Comparison of ENCODE assay signal across 14 cellular contexts in genomic region chr1:78143673-78144072, GRCh38.
DNase-seq lines count a peak whose midpoint lies in the region; ATAC-seq, FAIRE-seq and TF ChIP-seq lines count a peak whose summit lies in the region.
"Had no signal": no experiment of that assay in that cellular context is flagged by ENCODE, and none has a peak within 500 bp of the region (broad histone marks: within the 10 kb centered on the region; RNA-seq: fewer than 3 reads in every experiment).

No MANE protein-coding gene starts in this region.

- H3K4me3 ChIP-seq in lung = no peak overlapping the region
- H3K4me3 ChIP-seq: thyroid gland had no signal

- FAIRE-seq in HTR-8/SVneo (lab: Jason Lieb, UNC) = no peak

- no peaks in the 10 kb centered on the region for H3K27me3 ChIP-seq in lung (ENCODE audit: control insufficient read depth, insufficient read depth)
- H3K27me3 ChIP-seq: thyroid gland had no signal

- no peak overlapping the region for H3K27ac ChIP-seq in lung (ENCODE audit: low read depth in 1 of 2, low read length in 1 of 2)
- H3K27ac ChIP-seq: HL-60, thyroid gland had no signal

- H3K9me3 ChIP-seq in lung (ENCODE audit: control insufficient read depth in 2 of 2, insufficient read depth in 1 of 2, low read length in 1 of 2) = no peaks in the 10 kb centered on the region
- H3K9me3 ChIP-seq: thyroid gland had no signal

- H3K4me1 Mint-ChIP-seq in Calu3 (ENCODE audit: low read depth, unreplicated experiment) = peaks cover 20% of the 10 kb centered on the region
- H3K4me1 Mint-ChIP-seq in activated CD4-positive, alpha-beta memory T cell treated with anti-CD3 and anti-CD28 coated beads, Interleukin-2, amount 10 ng/mL, durations not matched to agents 7 days and 5 days = peaks cover 19% of the 10 kb centered on the region

- H3K4me3 Mint-ChIP-seq in Calu3 (ENCODE audit: low read depth, unreplicated experiment) = peak overlapping the region; percentile 70
- peak overlapping the region; percentile 71 for H3K4me3 Mint-ChIP-seq in activated CD4-positive, alpha-beta memory T cell treated with anti-CD3 and anti-CD28 coated beads, Interleukin-2, amount 10 ng/mL, durations not matched to agents 7 days and 5 days

- no peaks in the 10 kb centered on the region for H3K36me3 Mint-ChIP-seq in Calu3 (ENCODE audit: insufficient read depth, unreplicated experiment)
- H3K36me3 Mint-ChIP-seq in activated CD4-positive, alpha-beta memory T cell treated with anti-CD3 and anti-CD28 coated beads, Interleukin-2, amount 10 ng/mL, durations not matched to agents 7 days and 5 days (ENCODE audit: low read depth) = no peaks in the 10 kb centered on the region

- POLR2A ChIA-PET in activated CD4-positive, alpha-beta memory T cell treated with anti-CD3 and anti-CD28 coated beads, Interleukin-2, amount 10 ng/mL, durations not matched to agents 7 days and 5 days (lab: Charles Lee) = interaction anchor here (1.1 to 1.5 kb wide), 2 partner anchors 139 to 476 kb away, joined by 3 to 5 read pairs; partner anchors contain the start of genes DNAJB4 and IFI44L

- WGBS in lung, 2 donors = 71 to 88% methylated on average over 2 of the region's 2 CpGs

- H3K27me3 Mint-ChIP-seq in Calu3 (ENCODE audit: unreplicated experiment) = no peaks in the 10 kb centered on the region
- H3K27me3 Mint-ChIP-seq in activated CD4-positive, alpha-beta memory T cell treated with anti-CD3 and anti-CD28 coated beads, Interleukin-2, amount 10 ng/mL, durations not matched to agents 7 days and 5 days = peaks cover 13% of the 10 kb centered on the region
- H3K27me3 Mint-ChIP-seq: dendritic cell treated with granulocyte-macrophage colony-stimulating factor and Interleukin-4, amounts not matched to agents 40 ng/mL and 50 ng/mL, for 4 days had no signal

- TF ChIP-seq CTCF in Calu3 (IDR thresholded peaks at IDR 0.05; ENCODE audit: unreplicated experiment) (no peak), lung (IDR thresholded peaks at IDR 0.05; ENCODE audit: control extremely low read depth, extremely low read depth) (no peak)

- ATAC-seq in GM21528 (IDR thresholded peaks at IDR 0.05; ENCODE audit: low FRiP score, unreplicated experiment) (peak; percentile 7), lung (ENCODE audit: insufficient read depth, low FRiP score) (peak; percentile 36)

- H3K4me1 ChIP-seq in lung (ENCODE audit: control insufficient read depth in 2 of 2, insufficient read depth in 2 of 2, low read length in 2 of 2) = no peaks in the 10 kb centered on the region
- H3K4me1 ChIP-seq: thyroid gland had no signal

- DNase-seq in Calu3 = no peak
- DNase-seq in activated CD4-positive, alpha-beta memory T cell treated with anti-CD3 and anti-CD28 coated beads, Interleukin-2, amount 10 ng/mL, durations not matched to agents 7 days and 5 days = no peak
- DNase-seq in lung (ENCODE audit: low spot score) = no peak
- DNase-seq in HTR-8/SVneo (ENCODE audit: insufficient read length, low spot score) = no peak
- DNase-seq in NCI-H146 treated with DMSO at 0.1 percent for 48 hours (lab: John Stamatoyannopoulos, UW; ENCODE audit: unreplicated experiment) = no peak
- DNase-seq in hypothalamus (lab: John Stamatoyannopoulos, UW) = no peak
- no peak for DNase-seq in NCI-H1930 (lab: John Stamatoyannopoulos, UW)
- DNase-seq: aorta, foreskin melanocyte, NCI-H2171, thyroid gland had no signal

- intact Hi-C loops in Calu3 (cut with micrococcal nuclease; ENCODE audit: unreplicated experiment) = loop anchor here (1.0 to 10.0 kb wide), 3 partner anchors 191 to 390 kb away; no protein-coding TSS in a partner anchor

- H3K27ac Mint-ChIP-seq in Calu3 (ENCODE audit: unreplicated experiment) = peak overlapping the region; percentile 79
- H3K27ac Mint-ChIP-seq in activated CD4-positive, alpha-beta memory T cell treated with anti-CD3 and anti-CD28 coated beads, Interleukin-2, amount 10 ng/mL, durations not matched to agents 7 days and 5 days = no peak overlapping the region
- H3K27ac Mint-ChIP-seq: dendritic cell treated with granulocyte-macrophage colony-stimulating factor and Interleukin-4, amounts not matched to agents 40 ng/mL and 50 ng/mL, for 4 days had no signal

- CTCF ChIA-PET in Calu3 (lab: Charles Lee) = interaction anchor here (2.2 kb wide), 1 partner anchor 464 kb away, joined by 7 read pairs; no protein-coding TSS in a partner anchor
- CTCF ChIA-PET in activated CD4-positive, alpha-beta memory T cell treated with anti-CD3 and anti-CD28 coated beads, Interleukin-2, amount 10 ng/mL, durations not matched to agents 7 days and 5 days (lab: Charles Lee) = interaction anchor here (0.9 to 5.1 kb wide), 2 partner anchors 13 to 464 kb away, joined by 3 to 38 read pairs; no protein-coding TSS in a partner anchor

- H3K9me3 Mint-ChIP-seq in Calu3 (ENCODE audit: low read depth, unreplicated experiment) = no peaks in the 10 kb centered on the region
- no peaks in the 10 kb centered on the region for H3K9me3 Mint-ChIP-seq in activated CD4-positive, alpha-beta memory T cell treated with anti-CD3 and anti-CD28 coated beads, Interleukin-2, amount 10 ng/mL, durations not matched to agents 7 days and 5 days
- H3K9me3 Mint-ChIP-seq: dendritic cell treated with granulocyte-macrophage colony-stimulating factor and Interleukin-4, amounts not matched to agents 40 ng/mL and 50 ng/mL, for 4 days had no signal

- no peaks in the 10 kb centered on the region for H3K36me3 ChIP-seq in lung (ENCODE audit: control insufficient read depth in 2 of 2, insufficient read depth in 2 of 2, low read length in 2 of 2)
- H3K36me3 ChIP-seq: thyroid gland had no signal

- BruUV-seq in Calu3 (replicated peaks; lab: Mats Ljungman, UMichigan) = no TSS peak
